ENCODE assay signal across 8 cellular contexts in the genomic region with DNA sequence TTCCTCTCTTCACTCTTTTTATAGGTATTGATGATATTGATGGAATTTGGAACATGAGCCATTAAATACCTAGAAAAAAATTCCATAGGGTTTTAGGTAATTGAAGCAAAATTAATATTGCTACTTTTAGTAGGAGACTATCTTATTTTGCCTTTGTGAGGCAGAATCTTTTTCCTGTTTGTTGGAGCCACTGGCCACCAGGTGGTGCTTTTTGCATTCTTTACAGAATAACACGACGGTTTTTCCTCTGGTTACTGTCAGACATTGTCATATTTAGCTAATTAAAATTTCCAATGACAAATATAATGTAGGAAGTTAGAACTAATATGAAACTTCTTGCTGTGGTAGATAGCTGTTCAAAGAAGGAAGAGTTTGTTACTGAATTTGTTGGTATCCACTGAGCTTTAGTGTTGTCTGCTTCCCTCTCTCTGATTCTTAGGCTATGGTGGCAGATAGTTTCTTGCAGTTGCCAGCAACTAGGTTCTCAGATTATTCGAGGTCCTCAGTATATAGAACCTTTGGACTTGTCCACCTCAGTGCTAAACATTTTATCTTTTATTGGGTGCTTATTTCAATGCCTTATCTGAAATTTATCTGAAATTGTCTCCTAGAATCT. TPM values are rescaled to one million over a fixed set of nuclear protein-coding genes. Genes with fewer than 3 reads are reported as not detected.
DNase-seq lines count a peak whose midpoint lies in the region; ATAC-seq and TF ChIP-seq lines count a peak whose summit lies in the region.

No MANE protein-coding gene starts in this region.

- peak; percentile 25 to 57 (median 40) for DNase-seq in CD4-positive, alpha-beta memory T cell
- DNase-seq in SW480 (ENCODE audit: low spot score) (peak; percentile 17), brain microvascular endothelial cell (peak; percentile 48), kidney epithelial cell (ENCODE audit: low read depth) (no peak)
- DNase-seq in stimulated activated CD4-positive, alpha-beta T cell treated with anti-CD3 and anti-CD28 coated beads, TNF-alpha, amount 100 ng/mL, for 48 hours (ENCODE audit: low read depth in 3 of 3) = peak in 2 of 3 donors; percentile 7 to 20

- H3K27me3 Mint-ChIP-seq in CD4-positive, alpha-beta memory T cell = no peaks in the 10 kb centered on the region
- no peaks in the 10 kb centered on the region for H3K27me3 Mint-ChIP-seq in IgD-negative memory B cell

- in situ Hi-C loops in brain microvascular endothelial cell (cut with HindIII; ENCODE audit: low pct_ligation_motif_present, low sequenced_read_pairs) = no loop called here

- H3K36me3 ChIP-seq in CD4-positive, alpha-beta memory T cell (ENCODE audit: insufficient read depth, low read length) = peaks cover 16% of the 10 kb centered on the region
- peaks cover 4% of the 10 kb centered on the region for H3K36me3 ChIP-seq in brain microvascular endothelial cell (replicated peaks)
- no peaks in the 10 kb centered on the region for H3K36me3 ChIP-seq in kidney epithelial cell (ENCODE audit: control insufficient read depth, insufficient read depth, low read length)

- POLR2A ChIA-PET in CD4-positive, alpha-beta memory T cell (lab: Charles Lee; ENCODE audit: partially characterized antibody) = interaction anchor here (1.1 to 1.3 kb wide), 3 partner anchors 58 to 68 kb away, joined by 3 to 5 read pairs (median 3); no protein-coding TSS in a partner anchor

- H3K9me3 Mint-ChIP-seq in CD4-positive, alpha-beta memory T cell = no peaks in the 10 kb centered on the region
- no peaks in the 10 kb centered on the region for H3K9me3 Mint-ChIP-seq in IgD-negative memory B cell

- TF ChIP-seq CTCF in brain microvascular endothelial cell (IDR thresholded peaks at IDR 0.05; ENCODE audit: low read depth, low read length, missing control alignments) = peak; percentile 76
- peak; percentile 73 for TF ChIP-seq CTCF in kidney epithelial cell (IDR thresholded peaks at IDR 0.05; ENCODE audit: insufficient read depth, low read length, poor library complexity, severe bottlenecking)

- H3K36me3 Mint-ChIP-seq in CD4-positive, alpha-beta memory T cell = peaks cover 23 to 46% of the 10 kb centered on the region in 2 donors
- peaks cover 5% of the 10 kb centered on the region for H3K36me3 Mint-ChIP-seq in IgD-negative memory B cell

- no peak overlapping the region for H3K27ac ChIP-seq in CD4-positive, alpha-beta memory T cell (ENCODE audit: low read depth, low read length)
- no peak overlapping the region for H3K27ac ChIP-seq in brain microvascular endothelial cell

- H3K27me3 ChIP-seq in CD4-positive, alpha-beta memory T cell (ENCODE audit: insufficient read depth, low read length) = no peaks in the 10 kb centered on the region
- no peaks in the 10 kb centered on the region for H3K27me3 ChIP-seq in brain microvascular endothelial cell (replicated peaks)
- H3K27me3 ChIP-seq in kidney epithelial cell (ENCODE audit: control insufficient read depth, insufficient read depth, low read length) = no peaks in the 10 kb centered on the region

- no peak overlapping the region for H3K4me3 Mint-ChIP-seq in CD4-positive, alpha-beta memory T cell
- no peak overlapping the region for H3K4me3 Mint-ChIP-seq in IgD-negative memory B cell

- no peak overlapping the region for H3K4me3 ChIP-seq in CD4-positive, alpha-beta memory T cell (ENCODE audit: low read length in 2 of 2)
- no peak overlapping the region for H3K4me3 ChIP-seq in brain microvascular endothelial cell (ENCODE audit: low read depth, low read length)
- no peak overlapping the region for H3K4me3 ChIP-seq in kidney epithelial cell (ENCODE audit: low read depth, low read length)

- H3K9me3 ChIP-seq in CD4-positive, alpha-beta memory T cell (ENCODE audit: control insufficient read depth in 1 of 2, low read length in 2 of 2) = no peaks in the 10 kb centered on the region

- H3K4me1 ChIP-seq in CD4-positive, alpha-beta memory T cell (ENCODE audit: insufficient read depth, low read length) = no peaks in the 10 kb centered on the region

- ATAC-seq in GM18870 (IDR thresholded peaks at IDR 0.05; ENCODE audit: unreplicated experiment) = peak; percentile 43
- no peak for ATAC-seq in HG03039 (IDR thresholded peaks at IDR 0.05; ENCODE audit: unreplicated experiment)

- peaks cover 6 to 10% (median 8%) of the 10 kb centered on the region in 4 donors for H3K4me1 Mint-ChIP-seq in CD4-positive, alpha-beta memory T cell
- H3K4me1 Mint-ChIP-seq in IgD-negative memory B cell = peaks cover 7 to 14% (median 10%) of the 10 kb centered on the region in 3 donors

- intact Hi-C loops in CD4-positive, alpha-beta memory T cell (cut with micrococcal nuclease) = loop anchor here (1.0 to 10.0 kb wide), 2 partner anchors 66 to 114 kb away; no protein-coding TSS in a partner anchor

- peak overlapping the region; percentile 17 to 84 (median 45) for H3K27ac Mint-ChIP-seq in CD4-positive, alpha-beta memory T cell
- H3K27ac Mint-ChIP-seq in IgD-negative memory B cell = peak overlapping the region; percentile 36 to 90 (median 88)

- CTCF ChIA-PET in CD4-positive, alpha-beta memory T cell (lab: Charles Lee; ENCODE audit: partially characterized antibody) = interaction anchor here (0.6 to 2.7 kb wide), 33 partner anchors 7 to 491 kb away, joined by 3 to 33 read pairs (median 4); a partner anchor contains a TSS

RNA-seq across cellular contexts. Expression of a gene that starts 25.7 kb away (rescaled TPM):
- total RNA-seq in CD4-positive, alpha-beta memory T cell = 10 to 100 TPM; 73.6 to 77.2 TPM
- 10 to 100 TPM; 38.3 to 46.0 TPM for polyA plus RNA-seq in CD4-positive, alpha-beta memory T cell
- polyA plus RNA-seq in IgD-negative memory B cell = 16.2 TPM
- 28.5 and 31.0 TPM in 2 replicates for total RNA-seq in kidney epithelial cell

RNA-seq across cellular contexts. Expression of a gene that starts 59.2 kb away (rescaled TPM):
- 10 to 100 TPM; 88.5 to 97.3 TPM for total RNA-seq in CD4-positive, alpha-beta memory T cell
- polyA plus RNA-seq in CD4-positive, alpha-beta memory T cell = 10 to 100 TPM; 37.4 to 46.3 TPM
- polyA plus RNA-seq in IgD-negative memory B cell = 28.3 TPM
- total RNA-seq in kidney epithelial cell = 15.2 and 18.6 TPM in 2 replicates
